In the genomic region with DNA sequence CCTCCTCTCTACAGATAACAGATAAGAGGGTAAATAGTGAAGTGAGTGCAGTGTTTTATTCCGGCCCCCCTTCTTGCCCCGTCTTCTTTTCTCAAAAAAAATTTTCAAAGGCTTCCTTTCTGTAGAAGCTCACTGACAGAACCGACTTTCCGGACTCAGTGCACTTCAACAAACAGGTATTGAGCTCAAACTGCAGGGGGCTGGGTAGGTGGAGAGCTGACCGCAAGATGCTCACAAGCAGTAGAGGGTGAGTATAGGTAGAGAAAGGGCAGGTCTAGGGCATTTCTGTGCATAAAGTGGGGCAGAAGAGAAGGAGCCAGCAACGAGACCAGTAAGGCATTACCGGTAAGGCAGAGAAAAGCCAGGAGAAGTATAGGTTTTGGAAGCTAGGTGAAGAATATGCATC, we compare ENCODE assay signal across 10 cellular contexts.
A peak's percentile ranks its signal among the peaks of the same experiment; 100 is the strongest.
DNase-seq lines count a peak whose midpoint lies in the region; ATAC-seq, FAIRE-seq and TF ChIP-seq lines count a peak whose summit lies in the region.
"Had no signal": no experiment of that assay in that cellular context is flagged by ENCODE, and none has a peak within 500 bp of the region (broad histone marks: within the 10 kb centered on the region; RNA-seq: fewer than 3 reads in every experiment).

No MANE protein-coding gene starts in this region.

- H3K4me2 ChIP-seq in HepG2 (ENCODE audit: low read depth, low read length) = no peak overlapping the region

- H3K9ac ChIP-seq in HepG2 (ENCODE audit: insufficient read depth, low read depth, low read length) = no peak overlapping the region

- in situ Hi-C loops in HepG2 (cut with HindIII; ENCODE audit: extremely low pct_ligation_motif_present, low pct_unique_long_range_greater_than_20kb) (no loop called here), transverse colon (cut with MboI; ENCODE audit: low pct_ligation_motif_present in 1 of 4, low pct_unique_long_range_greater_than_20kb in 1 of 4, low sequenced_read_pairs in 3 of 4) (no loop called here)

- FAIRE-seq in HepG2 (lab: Jason Lieb, UNC) (no peak), urothelium cell line (lab: Jason Lieb, UNC) (no peak)

- CTCF ChIA-PET in HepG2 (lab: Yijun Ruan, JAX; ENCODE audit: low intra/inter-chr PET ratio, low total read pairs) = no interaction called here

- no peak for TF ChIP-seq CTCF in right lobe of liver (IDR thresholded peaks at IDR 0.05)
- no peak for TF ChIP-seq CTCF in HepG2 (CRISPR knock-in tag; IDR thresholded peaks at IDR 0.05)
- no peak for TF ChIP-seq CTCF in transverse colon (IDR thresholded peaks at IDR 0.05)

- peaks cover 0 to 3% (median 0%) of the 10 kb centered on the region in 4 donors for H3K4me1 ChIP-seq in right lobe of liver
- no peaks in the 10 kb centered on the region for H3K4me1 ChIP-seq in HepG2 (ENCODE audit: insufficient read depth, low read length)
- peaks cover 62% of the 10 kb centered on the region for H3K4me1 ChIP-seq in effector memory CD4-positive, alpha-beta T cell (ENCODE audit: control insufficient read depth, insufficient read depth, low read length, poor library complexity, severe bottlenecking)
- peaks cover 0 to 6% (median 0%) of the 10 kb centered on the region in 4 donors for H3K4me1 ChIP-seq in transverse colon

- BruUV-seq in HepG2 (replicated peaks; lab: Mats Ljungman, UMichigan) = no TSS peak

- TF ChIP-seq EP300 in HepG2 (IDR thresholded peaks at IDR 0.05; ENCODE audit: low read depth in 2 of 2, low read length in 2 of 2) (no peak), HepG2 (CRISPR knock-in tag; IDR thresholded peaks at IDR 0.05; ENCODE audit: borderline replicate concordance) (no peak), transverse colon (IDR thresholded peaks at IDR 0.05; ENCODE audit: low read depth) (no peak)

- whole genome bisulfite sequencing in right lobe of liver (ENCODE audit: insufficient coverage, low coverage, low lambda C conversion rate, missing lambda C conversion rate) = 75% methylated on average over 7 of the region's 7 CpGs
- 92% methylated on average over 7 of the region's 7 CpGs for WGBS in HepG2 (ENCODE audit: low lambda C conversion rate)
- WGBS in transverse colon (ENCODE audit: low coverage in 1 of 2), 2 donors = 59 to 78% methylated on average over 7 of the region's 7 CpGs

- H3K27ac ChIP-seq in right lobe of liver (no peak overlapping the region), HepG2 (ENCODE audit: extremely low read length, insufficient read depth, low read length) (no peak overlapping the region), transverse colon (peak overlapping the region in 3 of 4 donors; percentile 14 to 37 (median 27))
- H3K27ac ChIP-seq in effector memory CD4-positive, alpha-beta T cell (ENCODE audit: insufficient read depth, low read length, poor library complexity, severe bottlenecking) = peak overlapping the region; percentile 79

- no peak for DNase-seq in right lobe of liver
- DNase-seq in HepG2 (ENCODE audit: low spot score) = no peak
- DNase-seq in activated CD4-positive, alpha-beta T cell treated with anti-CD3 and anti-CD28 coated beads, Interleukin-2, amount 50 U/mL, for 1 hour = peak; percentile 69
- peak; percentile 45 to 74 (median 59) for DNase-seq in effector memory CD4-positive, alpha-beta T cell
- DNase-seq in transverse colon = peak; percentile 41
- no peak for DNase-seq in SIG-M5 treated with dmso at 0.1 percent for 504 hours (lab: John Stamatoyannopoulos, UW; ENCODE audit: unreplicated experiment)
- no peak for DNase-seq in Kasumi-1 (lab: John Stamatoyannopoulos, UW)
- DNase-seq in urothelium cell line (ENCODE audit: low spot score) = no peak
- DNase-seq: NCI-H2227 treated with DMSO at 0.1 percent for 48 hours had no signal

- no peaks in the 10 kb centered on the region for H3K27me3 ChIP-seq in right lobe of liver
- no peaks in the 10 kb centered on the region for H3K27me3 ChIP-seq in HepG2 (ENCODE audit: control insufficient read depth in 1 of 2, insufficient read depth in 2 of 2, low read length in 2 of 2)
- H3K27me3 ChIP-seq in effector memory CD4-positive, alpha-beta T cell (replicated peaks; ENCODE audit: control insufficient read depth, insufficient read depth, low read length, poor library complexity, severe bottlenecking) = no peaks in the 10 kb centered on the region
- no peaks in the 10 kb centered on the region for H3K27me3 ChIP-seq in transverse colon

- ATAC-seq in right lobe of liver (peak in 3 of 4 donors; percentile 11 to 37 (median 23)), HepG2 (no peak)
- ATAC-seq: esophagus mucosa had no signal

- no peak for TF ChIP-seq RAD21 in HepG2 (CRISPR knock-in tag; IDR thresholded peaks at IDR 0.05)

- no peaks in the 10 kb centered on the region for H3K36me3 ChIP-seq in right lobe of liver
- H3K36me3 ChIP-seq in HepG2 (replicated peaks in 1 of 2; ENCODE audit: control insufficient read depth in 1 of 2, insufficient read depth in 2 of 2, low read length in 2 of 2) = no peaks in the 10 kb centered on the region
- no peaks in the 10 kb centered on the region for H3K36me3 ChIP-seq in effector memory CD4-positive, alpha-beta T cell (ENCODE audit: control insufficient read depth, insufficient read depth, low read length)
- H3K36me3 ChIP-seq in transverse colon = no peaks in the 10 kb centered on the region

- H4K20me1 ChIP-seq in HepG2 (ENCODE audit: insufficient read depth, low read length) = no peaks in the 10 kb centered on the region

- H3K79me2 ChIP-seq in HepG2 (ENCODE audit: insufficient read depth, low read length) = no peaks in the 10 kb centered on the region

- TF ChIP-seq POLR2A in right lobe of liver (IDR thresholded peaks at IDR 0.05) (no peak), HepG2 (IDR thresholded peaks at IDR 0.05; ENCODE audit: insufficient read depth in 1 of 2, low read depth in 2 of 2, low read length in 2 of 2) (no peak), transverse colon (IDR thresholded peaks at IDR 0.05) (peak; percentile 2)

- no peak overlapping the region for H2AFZ ChIP-seq in HepG2 (ENCODE audit: low read length)

- intact Hi-C loops in right lobe of liver (cut with DNase I) (no loop called here), HepG2 (cut with micrococcal nuclease; ENCODE audit: unreplicated experiment) (no loop called here), transverse colon (cut with DNase I; ENCODE audit: low total_unique reads) (no loop called here)

- POLR2A ChIA-PET in HepG2 (lab: Yijun Ruan, JAX) = interaction anchor here (1.4 kb wide), 1 partner anchor 12 kb away, joined by 6 read pairs; no protein-coding TSS in a partner anchor

- no peak overlapping the region for H3K4me3 ChIP-seq in right lobe of liver
- no peak overlapping the region for H3K4me3 ChIP-seq in HepG2 (replicated peaks in 1 of 3; ENCODE audit: insufficient read depth in 1 of 3, low read depth in 2 of 3, low read length in 3 of 3)
- H3K4me3 ChIP-seq in effector memory CD4-positive, alpha-beta T cell (ENCODE audit: insufficient read depth, low read depth, low read length, poor library complexity, severe bottlenecking) = peak overlapping the region; percentile 51
- no peak overlapping the region for H3K4me3 ChIP-seq in transverse colon

- H3K9me3 ChIP-seq in right lobe of liver = no peaks in the 10 kb centered on the region
- H3K9me3 ChIP-seq in HepG2 (ENCODE audit: low read length) = no peaks in the 10 kb centered on the region
- H3K9me3 ChIP-seq in effector memory CD4-positive, alpha-beta T cell (ENCODE audit: control insufficient read depth, low read length) = no peaks in the 10 kb centered on the region
- H3K9me3 ChIP-seq in transverse colon = no peaks in the 10 kb centered on the region

TF ChIP-seq in HepG2, 621 proteins besides CTCF, POLR2A, EP300 and RAD21 (continues in another document):
- no peak for TF ChIP-seq JDP2 (CRISPR knock-in tag; IDR thresholded peaks at IDR 0.05; ENCODE audit: borderline replicate concordance)
- TF ChIP-seq AGO1 (IDR thresholded peaks at IDR 0.05; ENCODE audit: low read depth, low read length, poor library complexity, severe bottlenecking) = no peak
- TF ChIP-seq, protein P1, sequence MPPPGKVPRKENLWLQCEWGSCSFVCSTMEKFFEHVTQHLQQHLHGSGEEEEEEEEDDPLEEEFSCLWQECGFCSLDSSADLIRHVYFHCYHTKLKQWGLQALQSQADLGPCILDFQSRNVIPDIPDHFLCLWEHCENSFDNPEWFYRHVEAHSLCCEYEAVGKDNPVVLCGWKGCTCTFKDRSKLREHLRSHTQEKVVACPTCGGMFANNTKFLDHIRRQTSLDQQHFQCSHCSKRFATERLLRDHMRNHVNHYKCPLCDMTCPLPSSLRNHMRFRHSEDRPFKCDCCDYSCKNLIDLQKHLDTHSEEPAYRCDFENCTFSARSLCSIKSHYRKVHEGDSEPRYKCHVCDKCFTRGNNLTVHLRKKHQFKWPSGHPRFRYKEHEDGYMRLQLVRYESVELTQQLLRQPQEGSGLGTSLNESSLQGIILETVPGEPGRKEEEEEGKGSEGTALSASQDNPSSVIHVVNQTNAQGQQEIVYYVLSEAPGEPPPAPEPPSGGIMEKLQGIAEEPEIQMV (CRISPR knock-in tag; IDR thresholded peaks at IDR 0.05; ENCODE audit: low read depth) = no peak
- no peak for TF ChIP-seq ZNF350 (CRISPR knock-in tag; IDR thresholded peaks at IDR 0.05; ENCODE audit: borderline replicate concordance, low read depth)
- TF ChIP-seq ZNF260 (CRISPR knock-in tag; IDR thresholded peaks at IDR 0.05; ENCODE audit: borderline replicate concordance, low read depth) = no peak
- no peak for TF ChIP-seq ZNF510 (CRISPR knock-in tag; IDR thresholded peaks at IDR 0.05; ENCODE audit: low read depth)
- TF ChIP-seq, protein P2, sequence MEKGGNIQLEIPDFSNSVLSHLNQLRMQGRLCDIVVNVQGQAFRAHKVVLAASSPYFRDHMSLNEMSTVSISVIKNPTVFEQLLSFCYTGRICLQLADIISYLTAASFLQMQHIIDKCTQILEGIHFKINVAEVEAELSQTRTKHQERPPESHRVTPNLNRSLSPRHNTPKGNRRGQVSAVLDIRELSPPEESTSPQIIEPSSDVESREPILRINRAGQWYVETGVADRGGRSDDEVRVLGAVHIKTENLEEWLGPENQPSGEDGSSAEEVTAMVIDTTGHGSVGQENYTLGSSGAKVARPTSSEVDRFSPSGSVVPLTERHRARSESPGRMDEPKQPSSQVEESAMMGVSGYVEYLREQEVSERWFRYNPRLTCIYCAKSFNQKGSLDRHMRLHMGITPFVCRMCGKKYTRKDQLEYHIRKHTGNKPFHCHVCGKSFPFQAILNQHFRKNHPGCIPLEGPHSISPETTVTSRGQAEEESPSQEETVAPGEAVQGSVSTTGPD (CRISPR knock-in tag; IDR thresholded peaks at IDR 0.05) = no peak
- no peak for TF ChIP-seq YEATS2 (CRISPR knock-in tag; IDR thresholded peaks at IDR 0.05; ENCODE audit: borderline replicate concordance)
- no peak for TF ChIP-seq ZNF773 (CRISPR knock-in tag; IDR thresholded peaks at IDR 0.05; ENCODE audit: borderline replicate concordance)
- TF ChIP-seq TARDBP (CRISPR knock-in tag; IDR thresholded peaks at IDR 0.05) = no peak

Comparison
In these comparisons a context has a peak if more than half of its experiments do, and no peak if none do; other contexts are left out.
1. DNase-seq: peak in activated CD4-positive, alpha-beta T cell treated with anti-CD3 and anti-CD28 coated beads, Interleukin-2, amount 50 U/mL, for 1 hour (single experiment), effector memory CD4-positive, alpha-beta T cell (3 of 3) and transverse colon (single experiment); none in right lobe of liver (0 of 3), HepG2 (single experiment), SIG-M5 treated with dmso at 0.1 percent for 504 hours (single experiment), Kasumi-1 (0 of 2) and urothelium cell line (single experiment).
2. H3K27ac ChIP-seq: peak in effector memory CD4-positive, alpha-beta T cell (single experiment) and transverse colon (3 of 4); none in right lobe of liver (0 of 3) and HepG2 (single experiment).